In genomic region chr12:44717612-44718011, GRCh38 we compare ENCODE assay signal across 19 cellular contexts.
DNase-seq lines count a peak whose midpoint lies in the region; ATAC-seq and TF ChIP-seq lines count a peak whose summit lies in the region.
"Had no signal": no experiment of that assay in that cellular context is flagged by ENCODE, and none has a peak within 500 bp of the region (broad histone marks: within the 10 kb centered on the region; RNA-seq: fewer than 3 reads in every experiment).

No MANE protein-coding gene starts in this region.

- H4K91ac ChIP-seq in H9 (ENCODE audit: insufficient read length, low read depth, low read length): no peak overlapping the region

- H3T11ph ChIP-seq in H9 (ENCODE audit: low read length): no peak overlapping the region

- no peak overlapping the region for H2AK5ac ChIP-seq in H9 (ENCODE audit: insufficient read length, low read length)

- POLR2A ChIA-PET in naive thymus-derived CD8-positive, alpha-beta T cell (lab: Charles Lee): no interaction called here

- H3K4me3 Mint-ChIP-seq in H9 (no peak overlapping the region), brain (peak overlapping the region in 1 of 5 experiments; percentile 26)
- H3K4me3 Mint-ChIP-seq in naive thymus-derived CD8-positive, alpha-beta T cell: peak overlapping the region in 2 of 10 donors; percentile 4 to 12
- H3K4me3 Mint-ChIP-seq: B cell, CD14-positive monocyte, HFFc6 had no signal

- no peaks in the 10 kb centered on the region for H3K79me1 ChIP-seq in H9 (ENCODE audit: insufficient read depth, low read depth, low read length, poor library complexity, severe bottlenecking)

- no peak overlapping the region for H3K56ac ChIP-seq in H9 (ENCODE audit: insufficient read length, low read depth, low read length)

- H2BK20ac ChIP-seq in H9 (ENCODE audit: low read depth, low read length, poor library complexity, severe bottlenecking): no peak overlapping the region

- no peaks in the 10 kb centered on the region for H3K27me3 Mint-ChIP-seq in H9 (ENCODE audit: low read depth)
- no peaks in the 10 kb centered on the region for H3K27me3 Mint-ChIP-seq in brain
- no peaks in the 10 kb centered on the region for H3K27me3 Mint-ChIP-seq in naive thymus-derived CD8-positive, alpha-beta T cell
- H3K27me3 Mint-ChIP-seq: B cell had no signal

- no peak overlapping the region for H3K4me2 ChIP-seq in H9 (ENCODE audit: insufficient read depth, insufficient read length, low read length)

- H3K23ac ChIP-seq in H9 (ENCODE audit: insufficient read length, low read depth, low read length): no peak overlapping the region

- H3K4me3 ChIP-seq in suprapubic skin: no peak overlapping the region
- H3K4me3 ChIP-seq: SJCRH30 had no signal

- H3K27ac Mint-ChIP-seq in H9 (peak overlapping the region in 2 of 3 experiments; percentile 31 to 37; a peak in 3 of 7 replicates), brain (peak overlapping the region in 4 of 5 experiments; percentile 60 to 90 (median 80))
- peak overlapping the region in 7 of 10 donors; percentile 5 to 47 (median 24) for H3K27ac Mint-ChIP-seq in naive thymus-derived CD8-positive, alpha-beta T cell
- H3K27ac Mint-ChIP-seq: B cell, CD14-positive monocyte, HFFc6 had no signal

- H3K4me1 Mint-ChIP-seq in H9 (peaks cover 9 to 20% of the 10 kb centered on the region in 2 experiments; a peak in 3 of 4 replicates), brain (peaks cover 51% of the 10 kb centered on the region)
- H3K4me1 Mint-ChIP-seq in naive thymus-derived CD8-positive, alpha-beta T cell: peaks cover 20 to 64% (median 53%) of the 10 kb centered on the region in 4 donors
- H3K4me1 Mint-ChIP-seq: B cell, CD14-positive monocyte had no signal

- no peak overlapping the region for H2AFZ ChIP-seq in H9 (ENCODE audit: low read length)

- no peak overlapping the region for H3K9ac ChIP-seq in H9 (ENCODE audit: extremely low read depth, insufficient read length, low read length)

- no peaks in the 10 kb centered on the region for H3K23me2 ChIP-seq in H9 (ENCODE audit: insufficient read length, low read depth, low read length, poor library complexity, severe bottlenecking)

- WGBS in H9 (ENCODE audit: extremely low coverage, insufficient read length, low lambda C conversion rate): no CpG with 5 or more reads among the region's 2 CpGs
- WGBS in suprapubic skin: 88% methylated on average over 2 of the region's 2 CpGs

- no peak overlapping the region for H3K14ac ChIP-seq in H9 (ENCODE audit: insufficient read depth, low read length)

- TF ChIP-seq POLR2A in suprapubic skin (IDR thresholded peaks at IDR 0.05): no peak

- DNase-seq in NCI-H82 (lab: John Stamatoyannopoulos, UW) (peak; percentile 35), NCI-H82 treated with DMSO at 0.1 percent for 48 hours (lab: John Stamatoyannopoulos, UW; ENCODE audit: unreplicated experiment) (no peak), H9 (no peak), suprapubic skin (ENCODE audit: low spot score in 2 of 2) (no peak)
- DNase-seq in naive thymus-derived CD8-positive, alpha-beta T cell: no peak
- DNase-seq in NK-92 treated with Interleukin-12 subunit alpha and Interleukin-12 subunit beta, amount 100 ng/mL, for 24 hours (lab: John Stamatoyannopoulos, UW): no peak
- DNase-seq: DMS53, H7, HFFc6, KG1, NCI-H187, NCI-H510A, NCI-H748 treated with DMSO at 0.1 percent for 48 hours, OCI-M1, SJCRH30 had no signal

- no peak overlapping the region for H2BK5ac ChIP-seq in H9 (ENCODE audit: insufficient read length, low read length)

- no peak for ATAC-seq in naive thymus-derived CD8-positive, alpha-beta T cell
- ATAC-seq in GM19023 (IDR thresholded peaks at IDR 0.05; ENCODE audit: unreplicated experiment): no peak

- H4K5ac ChIP-seq in H9 (ENCODE audit: insufficient read length, low read depth, low read length): no peak overlapping the region

- TF ChIP-seq CTCF in H9 (conservative IDR thresholded peaks at IDR 0.05) (no peak), brain (conservative IDR thresholded peaks at IDR 0.05) (no peak), suprapubic skin (IDR thresholded peaks at IDR 0.05) (no peak)

- H3K27ac ChIP-seq in H9 (ENCODE audit: insufficient read length, low read depth, low read length) (no peak overlapping the region), suprapubic skin (no peak overlapping the region)
- H3K27ac ChIP-seq: SJCRH30 had no signal

- H3K36me3 Mint-ChIP-seq in H9 (ENCODE audit: insufficient read depth in 1 of 3, low read depth in 3 of 3) (no peaks in the 10 kb centered on the region), brain (no peaks in the 10 kb centered on the region)
- H3K36me3 Mint-ChIP-seq in naive thymus-derived CD8-positive, alpha-beta T cell: peaks cover 4 to 50% (median 12%) of the 10 kb centered on the region in 3 donors
- H3K36me3 Mint-ChIP-seq: CD14-positive monocyte had no signal

- no peak overlapping the region for H3K4ac ChIP-seq in H9 (ENCODE audit: low read depth, low read length)

- H2BK12ac ChIP-seq in H9 (ENCODE audit: insufficient read length, low read depth, low read length): no peak overlapping the region

- H4K8ac ChIP-seq in H9 (replicated peaks; ENCODE audit: insufficient read length, low read depth, low read length): no peak overlapping the region

- H3K27me3 ChIP-seq in H9 (ENCODE audit: insufficient read depth, low read length) (no peaks in the 10 kb centered on the region), suprapubic skin (no peaks in the 10 kb centered on the region)
- H3K27me3 ChIP-seq: SJCRH30 had no signal

- no peaks in the 10 kb centered on the region for H3K79me2 ChIP-seq in H9 (ENCODE audit: insufficient read depth, low read length)

- no peaks in the 10 kb centered on the region for H3K36me3 ChIP-seq in suprapubic skin
- H3K36me3 ChIP-seq: SJCRH30 had no signal

- H3K9me3 Mint-ChIP-seq in H9 (no peaks in the 10 kb centered on the region), brain (peaks cover 0 to 4% (median 0%) of the 10 kb centered on the region in 5 experiments)
- no peaks in the 10 kb centered on the region for H3K9me3 Mint-ChIP-seq in naive thymus-derived CD8-positive, alpha-beta T cell

- H3K9me3 ChIP-seq in H9 (ENCODE audit: control insufficient read depth, low read depth, low read length) (no peaks in the 10 kb centered on the region), suprapubic skin (no peaks in the 10 kb centered on the region)
- H3K9me3 ChIP-seq: SJCRH30 had no signal

- TF ChIP-seq EP300 in suprapubic skin (IDR thresholded peaks at IDR 0.05): no peak

- no peaks in the 10 kb centered on the region for H4K20me1 ChIP-seq in H9 (ENCODE audit: control insufficient read depth, insufficient read depth, insufficient read length)

- H2BK15ac ChIP-seq in H9 (ENCODE audit: low read depth, low read length): no peak overlapping the region

- H3K4me1 ChIP-seq in H9 (ENCODE audit: insufficient read depth, low read length): no peaks in the 10 kb centered on the region; the same call in 1 of the 2 replicates
- no peaks in the 10 kb centered on the region for H3K4me1 ChIP-seq in suprapubic skin
- H3K4me1 ChIP-seq: SJCRH30 had no signal

- H3K18ac ChIP-seq in H9 (ENCODE audit: insufficient read length, low read depth, low read length): no peak overlapping the region

- H2BK120ac ChIP-seq in H9 (ENCODE audit: low read depth, low read length, poor library complexity, severe bottlenecking): no peak overlapping the region

Comparison
In these comparisons a context has a peak if more than half of its experiments do, and no peak if none do; other contexts are left out.
1. H3K27ac Mint-ChIP-seq: peak in every context shown above with its lines; median percentile 80 in brain; 34 in H9; 24 in naive thymus-derived CD8-positive, alpha-beta T cell.